ENCODE assay signal across 16 cellular contexts in the genomic region with DNA sequence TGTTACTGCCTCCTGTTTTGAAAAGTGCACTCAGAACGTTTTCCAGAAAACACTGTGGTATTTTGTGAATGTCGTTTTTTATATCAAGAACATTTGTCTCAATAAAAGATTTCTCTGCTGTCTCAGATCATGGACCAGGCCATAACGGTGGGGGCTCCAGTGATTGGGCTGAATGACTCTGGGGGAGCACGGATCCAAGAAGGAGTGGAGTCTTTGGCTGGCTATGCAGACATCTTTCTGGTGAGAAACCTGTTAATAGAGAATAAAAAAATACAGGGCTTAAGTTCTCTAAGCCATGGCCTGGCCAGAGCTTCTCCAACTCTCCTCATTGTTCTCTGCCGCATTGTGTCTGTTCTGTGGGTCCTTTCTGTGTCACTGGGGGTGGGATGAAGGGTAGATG. TPM values are rescaled to one million over a fixed set of nuclear protein-coding genes. Genes with fewer than 3 reads are reported as not detected.
DNase-seq lines count a peak whose midpoint lies in the region; ATAC-seq and TF ChIP-seq lines count a peak whose summit lies in the region.
"Had no signal": no experiment of that assay in that cellular context is flagged by ENCODE, and none has a peak within 500 bp of the region (broad histone marks: within the 10 kb centered on the region; RNA-seq: fewer than 3 reads in every experiment).

No MANE protein-coding gene starts in this region.

- no peak for DNase-seq in activated CD4-positive, alpha-beta memory T cell treated with anti-CD3 and anti-CD28 coated beads for 36 hours
- no peak for DNase-seq in activated CD4-positive, alpha-beta memory T cell treated with anti-CD3 and anti-CD28 coated beads, Interleukin-2, amount 10 ng/mL, durations not matched to agents 7 days and 5 days
- no peak for DNase-seq in T-helper 17 cell
- no peak for DNase-seq in endodermal cell
- DNase-seq in stimulated activated effector memory CD8-positive, alpha-beta T cell treated with anti-CD3 and anti-CD28 coated beads, Interleukin-12 subunit alpha, Interleukin-12 subunit beta, amount 100 ng/mL, for 72 hours (ENCODE audit: low spot score in 2 of 2) = peak in 1 of 2 donors; percentile 33
- DNase-seq in omental fat pad (ENCODE audit: low spot score) = no peak
- DNase-seq in immature natural killer cell = no peak
- DNase-seq: COR-L47, DMS153, EL, NCI-H1436, NCI-H2029 treated with DMSO at 0.1 percent for 48 hours, NCI-H510A had no signal

- no peaks in the 10 kb centered on the region for H3K27me3 ChIP-seq in endodermal cell (ENCODE audit: control insufficient read depth, insufficient read depth, low read length, poor library complexity, severe bottlenecking)

- H3K9me3 ChIP-seq in T-helper 17 cell (ENCODE audit: control insufficient read depth, low read length, poor library complexity, severe bottlenecking) (no peaks in the 10 kb centered on the region), endodermal cell (ENCODE audit: control insufficient read depth, low read length) (no peaks in the 10 kb centered on the region)

- peaks cover 36% of the 10 kb centered on the region for H3K36me3 Mint-ChIP-seq in activated CD4-positive, alpha-beta memory T cell treated with anti-CD3 and anti-CD28 coated beads for 36 hours
- H3K36me3 Mint-ChIP-seq in activated CD4-positive, alpha-beta memory T cell treated with anti-CD3 and anti-CD28 coated beads, Interleukin-2, amount 10 ng/mL, durations not matched to agents 7 days and 5 days (ENCODE audit: low read depth) = peaks cover 37% of the 10 kb centered on the region
- H3K36me3 Mint-ChIP-seq in T-helper 17 cell (ENCODE audit: low read depth) (peaks cover 16% of the 10 kb centered on the region), endodermal cell (ENCODE audit: low read depth) (peaks cover 57% of the 10 kb centered on the region), immature natural killer cell (peaks cover 30 to 46% (median 32%) of the 10 kb centered on the region in 3 donors)
- peaks cover 97% of the 10 kb centered on the region for H3K36me3 Mint-ChIP-seq in stimulated activated effector memory CD8-positive, alpha-beta T cell treated with anti-CD3 and anti-CD28 coated beads, Interleukin-12 subunit alpha, Interleukin-12 subunit beta, amount 100 ng/mL, for 72 hours

- no peak overlapping the region for H3K4me3 Mint-ChIP-seq in activated CD4-positive, alpha-beta memory T cell treated with anti-CD3 and anti-CD28 coated beads for 36 hours
- H3K4me3 Mint-ChIP-seq in activated CD4-positive, alpha-beta memory T cell treated with anti-CD3 and anti-CD28 coated beads, Interleukin-2, amount 10 ng/mL, durations not matched to agents 7 days and 5 days = no peak overlapping the region
- H3K4me3 Mint-ChIP-seq in T-helper 17 cell = no peak overlapping the region
- H3K4me3 Mint-ChIP-seq in endodermal cell = no peak overlapping the region
- no peak overlapping the region for H3K4me3 Mint-ChIP-seq in stimulated activated effector memory CD8-positive, alpha-beta T cell treated with anti-CD3 and anti-CD28 coated beads, Interleukin-12 subunit alpha, Interleukin-12 subunit beta, amount 100 ng/mL, for 72 hours
- H3K4me3 Mint-ChIP-seq in immature natural killer cell = no peak overlapping the region

- peak overlapping the region; percentile 1 for H3K27ac Mint-ChIP-seq in activated CD4-positive, alpha-beta memory T cell treated with anti-CD3 and anti-CD28 coated beads for 36 hours
- H3K27ac Mint-ChIP-seq in activated CD4-positive, alpha-beta memory T cell treated with anti-CD3 and anti-CD28 coated beads, Interleukin-2, amount 10 ng/mL, durations not matched to agents 7 days and 5 days = no peak overlapping the region
- H3K27ac Mint-ChIP-seq in T-helper 17 cell = peak overlapping the region; percentile 80
- peak overlapping the region; percentile 67 for H3K27ac Mint-ChIP-seq in endodermal cell
- H3K27ac Mint-ChIP-seq in stimulated activated effector memory CD8-positive, alpha-beta T cell treated with anti-CD3 and anti-CD28 coated beads, Interleukin-12 subunit alpha, Interleukin-12 subunit beta, amount 100 ng/mL, for 72 hours = peak overlapping the region; percentile 60
- peak overlapping the region in 1 of 6 donors; percentile 37 for H3K27ac Mint-ChIP-seq in immature natural killer cell

- CTCF ChIA-PET in activated CD4-positive, alpha-beta memory T cell treated with anti-CD3 and anti-CD28 coated beads for 36 hours (lab: Charles Lee) = no interaction called here
- CTCF ChIA-PET in activated CD4-positive, alpha-beta memory T cell treated with anti-CD3 and anti-CD28 coated beads, Interleukin-2, amount 10 ng/mL, durations not matched to agents 7 days and 5 days (lab: Charles Lee) = no interaction called here

- no peaks in the 10 kb centered on the region for H3K27me3 Mint-ChIP-seq in activated CD4-positive, alpha-beta memory T cell treated with anti-CD3 and anti-CD28 coated beads for 36 hours
- no peaks in the 10 kb centered on the region for H3K27me3 Mint-ChIP-seq in activated CD4-positive, alpha-beta memory T cell treated with anti-CD3 and anti-CD28 coated beads, Interleukin-2, amount 10 ng/mL, durations not matched to agents 7 days and 5 days
- H3K27me3 Mint-ChIP-seq in T-helper 17 cell (no peaks in the 10 kb centered on the region), endodermal cell (ENCODE audit: insufficient read depth) (no peaks in the 10 kb centered on the region), immature natural killer cell (ENCODE audit: low read depth in 3 of 3) (no peaks in the 10 kb centered on the region)

- no peaks in the 10 kb centered on the region for H3K9me3 Mint-ChIP-seq in activated CD4-positive, alpha-beta memory T cell treated with anti-CD3 and anti-CD28 coated beads for 36 hours
- H3K9me3 Mint-ChIP-seq in activated CD4-positive, alpha-beta memory T cell treated with anti-CD3 and anti-CD28 coated beads, Interleukin-2, amount 10 ng/mL, durations not matched to agents 7 days and 5 days = no peaks in the 10 kb centered on the region
- no peaks in the 10 kb centered on the region for H3K9me3 Mint-ChIP-seq in endodermal cell
- no peaks in the 10 kb centered on the region for H3K9me3 Mint-ChIP-seq in stimulated activated effector memory CD8-positive, alpha-beta T cell treated with anti-CD3 and anti-CD28 coated beads, Interleukin-12 subunit alpha, Interleukin-12 subunit beta, amount 100 ng/mL, for 72 hours
- H3K9me3 Mint-ChIP-seq in immature natural killer cell = no peaks in the 10 kb centered on the region

- TF ChIP-seq CTCF in endodermal cell (conservative IDR thresholded peaks at IDR 0.05) = no peak
- TF ChIP-seq CTCF in omental fat pad (IDR thresholded peaks at IDR 0.05) = no peak

- 86 to 87% methylated on average over 4 to 5 of the region's 5 CpGs for WGBS in endodermal cell (ENCODE audit: insufficient coverage in 1 of 2, insufficient read length in 1 of 2), 2 experiments

- ATAC-seq in T-helper 17 cell (no peak), HG02763 (IDR thresholded peaks at IDR 0.05; ENCODE audit: unreplicated experiment) (no peak), omental fat pad (ENCODE audit: low FRiP score) (no peak)
- ATAC-seq in stimulated activated effector memory CD8-positive, alpha-beta T cell treated with anti-CD3 and anti-CD28 coated beads, Interleukin-12 subunit alpha, Interleukin-12 subunit beta, amount 100 ng/mL, for 72 hours = no peak
- ATAC-seq: Panc1 had no signal

- peaks cover 2% of the 10 kb centered on the region for H3K4me1 ChIP-seq in endodermal cell (ENCODE audit: control insufficient read depth, insufficient read depth, low read length)

- peaks cover 3% of the 10 kb centered on the region for H3K4me1 Mint-ChIP-seq in activated CD4-positive, alpha-beta memory T cell treated with anti-CD3 and anti-CD28 coated beads for 36 hours (ENCODE audit: low read depth)
- peaks cover 3% of the 10 kb centered on the region for H3K4me1 Mint-ChIP-seq in activated CD4-positive, alpha-beta memory T cell treated with anti-CD3 and anti-CD28 coated beads, Interleukin-2, amount 10 ng/mL, durations not matched to agents 7 days and 5 days
- H3K4me1 Mint-ChIP-seq in T-helper 17 cell (peaks cover 13% of the 10 kb centered on the region), endodermal cell (peaks cover 10% of the 10 kb centered on the region), immature natural killer cell (no peaks in the 10 kb centered on the region)
- peaks cover 7% of the 10 kb centered on the region for H3K4me1 Mint-ChIP-seq in stimulated activated effector memory CD8-positive, alpha-beta T cell treated with anti-CD3 and anti-CD28 coated beads, Interleukin-12 subunit alpha, Interleukin-12 subunit beta, amount 100 ng/mL, for 72 hours

- intact Hi-C loops in activated CD4-positive, alpha-beta memory T cell treated with anti-CD3 and anti-CD28 coated beads for 36 hours (cut with micrococcal nuclease) = no loop called here

- H3K4me3 ChIP-seq in endodermal cell (ENCODE audit: low read length) = no peak overlapping the region

- no peak overlapping the region for H3K27ac ChIP-seq in endodermal cell (ENCODE audit: low read depth, low read length)
- H3K27ac ChIP-seq: C4-2B had no signal

- POLR2A ChIA-PET in activated CD4-positive, alpha-beta memory T cell treated with anti-CD3 and anti-CD28 coated beads for 36 hours (lab: Charles Lee) = no interaction called here
- POLR2A ChIA-PET in activated CD4-positive, alpha-beta memory T cell treated with anti-CD3 and anti-CD28 coated beads, Interleukin-2, amount 10 ng/mL, durations not matched to agents 7 days and 5 days (lab: Charles Lee) = no interaction called here

- H3K9ac ChIP-seq in endodermal cell (ENCODE audit: extremely low read depth, low read length, poor library complexity, severe bottlenecking) = peak overlapping the region; percentile 26

- peaks cover 51% of the 10 kb centered on the region for H3K36me3 ChIP-seq in endodermal cell (ENCODE audit: control insufficient read depth, insufficient read depth, low read length)

RNA-seq across cellular contexts. Expression of a gene that starts 11.7 kb away (rescaled TPM):
- total RNA-seq in activated CD4-positive, alpha-beta memory T cell treated with anti-CD3 and anti-CD28 coated beads for 36 hours = 10 to 100 TPM; 54.5 to 58.9 TPM
- 10 to 100 TPM; 24.7 to 26.9 TPM for total RNA-seq in activated CD4-positive, alpha-beta memory T cell treated with anti-CD3 and anti-CD28 coated beads, Interleukin-2, amount 10 ng/mL, durations not matched to agents 7 days and 5 days
- total RNA-seq in T-helper 17 cell (10 to 100 TPM; 13.0 to 13.3 TPM), endodermal cell (10 to 100 TPM; 54.9 to 65.1 TPM), omental fat pad (10 to 100 TPM; 22.2 to 37.9 (median 29.0) TPM)
- 59.9 TPM for polyA plus RNA-seq in endodermal cell (2013, experiment 1 of 2)
- polyA plus RNA-seq in endodermal cell (2013, experiment 2 of 2) = 51.3 TPM
- 10 to 100 TPM; 41.8 to 73.3 (median 61.5) TPM for polyA plus RNA-seq in immature natural killer cell
